In genomic region chrX:10893976-10894375, GRCh38 we compare ENCODE assay signal across 29 cellular contexts.
"Had no signal": no experiment of that assay in that cellular context is flagged by ENCODE, and none has a peak within 500 bp of the region (broad histone marks: within the 10 kb centered on the region; RNA-seq: fewer than 3 reads in every experiment).

No MANE protein-coding gene starts in this region.

- ATAC-seq: activated CD4-positive, CD25-positive, alpha-beta regulatory T cell treated with anti-CD3 and anti-CD28 coated beads, Interleukin-2, amount 50 U/mL, for 24 hours; activated CD8-positive, alpha-beta T cell treated with anti-CD3 and anti-CD28 coated beads for 36 hours; activated T-cell treated with anti-CD3 and anti-CD28 coated beads, Interleukin-2, amount 50 U/mL, for 4 hours; activated T-helper 17 cell treated with anti-CD3 and anti-CD28 coated beads, Interleukin-2, amount 50 U/mL, for 72 hours; body of pancreas; effector memory CD8-positive, alpha-beta T cell; esophagus mucosa; T-helper 17 cell had no signal

- H3K4me3 ChIP-seq: body of pancreas had no signal

- H3K4me1 ChIP-seq: body of pancreas had no signal

- H3K9me3 ChIP-seq: body of pancreas had no signal

- H3K27me3 ChIP-seq: body of pancreas had no signal

- DNase-seq: activated B cell treated with CpG ODN at 0.5 μM for 24 hours; activated CD4-positive, alpha-beta T cell treated with anti-CD3 and anti-CD28 coated beads for 48 hours; activated CD4-positive, alpha-beta T cell treated with anti-CD3 and anti-CD28 coated beads, Interleukin-2, amount 50 U/mL, for 1 hour; activated CD4-positive, alpha-beta T cell treated with anti-CD3 and anti-CD28 coated beads, Interleukin-2, amount 50 U/mL, for 48 hours; activated CD8-positive, alpha-beta memory T cell treated with anti-CD3 and anti-CD28 coated beads for 24 hours; activated CD8-positive, alpha-beta T cell treated with anti-CD3 and anti-CD28 coated beads for 36 hours; activated effector memory CD4-positive, alpha-beta T cell treated with Interleukin-2 at 50 U/mL for 16 hours; activated gamma-delta T cell treated with Interleukin-2 at 50 U/mL for 16 hours; activated naive CD4-positive, alpha-beta T cell treated with anti-CD3 and anti-CD28 coated beads, Interleukin-2, amount 50 U/mL, for 16 hours; activated naive CD4-positive, alpha-beta T cell treated with Interleukin-2 at 50 U/mL for 16 hours; activated T-cell treated with anti-CD3 and anti-CD28 coated beads, Interleukin-2, amount 50 U/mL, for 4 hours; amygdala; body of pancreas; caudate nucleus; cortex of kidney; dermis blood vessel endothelial cell; effector CD4-positive, alpha-beta T cell; effector memory CD8-positive, alpha-beta T cell; foreskin fibroblast; head of caudate nucleus; T-helper 1 cell; T-helper 17 cell; T1000; WERI-Rb-1 had no signal

- H3K36me3 ChIP-seq: WERI-Rb-1 had no signal

- FAIRE-seq: endometrium, frontal cortex had no signal

- H3K27ac ChIP-seq: body of pancreas, WERI-Rb-1 had no signal
